In genomic region chr11:95556342-95557151, GRCh38 we compare ENCODE assay signal across 8 cellular contexts.
DNase-seq lines count a peak whose midpoint lies in the region; ATAC-seq and TF ChIP-seq lines count a peak whose summit lies in the region.

No MANE protein-coding gene starts in this region.

- no peak for TF ChIP-seq CTCF in BE2C (IDR thresholded peaks at IDR 0.05; ENCODE audit: low read depth, low read length)

- ATAC-seq in GM18861 (IDR thresholded peaks at IDR 0.05; ENCODE audit: unreplicated experiment) (peak; percentile 76), HG02571 (IDR thresholded peaks at IDR 0.05; ENCODE audit: unreplicated experiment) (peak; percentile 81)

- CTCF ChIA-PET in CD8-positive, alpha-beta memory T cell (lab: Charles Lee): interaction anchor here (1.2 to 1.3 kb wide), 2 partner anchors 11 to 149 kb away, joined by 3 read pairs; no protein-coding TSS in a partner anchor

- POLR2A ChIA-PET in CD8-positive, alpha-beta memory T cell (lab: Charles Lee): no interaction called here

- H3K9me3 Mint-ChIP-seq in CD8-positive, alpha-beta memory T cell: no peaks in the 10 kb centered on the region

- H3K4me3 ChIP-seq in SK-N-MC (peak overlapping the region; percentile 54), iPS-20b (ENCODE audit: low read length) (peak overlapping the region; percentile 5; the same call in 1 of the 2 replicates), BE2C (ENCODE audit: low read depth, low read length) (no peak overlapping the region)
- H3K4me3 ChIP-seq in CD8-positive, alpha-beta memory T cell (ENCODE audit: low read length): no peak overlapping the region

- peak overlapping the region; percentile 75; the same call in 1 of the 2 replicates for H3K27ac ChIP-seq in SK-N-MC
- H3K27ac ChIP-seq in iPS-20b (ENCODE audit: low read length): no peak overlapping the region
- H3K27ac ChIP-seq in CD8-positive, alpha-beta memory T cell (ENCODE audit: low read depth, low read length): no peak overlapping the region

- peaks cover 0 to 9% (median 0%) of the 10 kb centered on the region in 3 donors for H3K4me1 Mint-ChIP-seq in CD8-positive, alpha-beta memory T cell

- H3K36me3 Mint-ChIP-seq in CD8-positive, alpha-beta memory T cell: no peaks in the 10 kb centered on the region

- H3K27ac Mint-ChIP-seq in CD8-positive, alpha-beta memory T cell: no peak overlapping the region

- H3K27me3 ChIP-seq in iPS-20b (ENCODE audit: insufficient read depth, low read length) (no peaks in the 10 kb centered on the region), BE2C (no peaks in the 10 kb centered on the region)
- no peaks in the 10 kb centered on the region for H3K27me3 ChIP-seq in CD8-positive, alpha-beta memory T cell (ENCODE audit: insufficient read depth, low read length, poor library complexity, severe bottlenecking)

- H3K9me3 ChIP-seq in SK-N-MC (ENCODE audit: low read depth, low read length): no peaks in the 10 kb centered on the region
- no peaks in the 10 kb centered on the region for H3K9me3 ChIP-seq in iPS-20b (ENCODE audit: insufficient read depth, low read depth, low read length)
- no peaks in the 10 kb centered on the region for H3K9me3 ChIP-seq in CD8-positive, alpha-beta memory T cell (ENCODE audit: low read length)
- no peaks in the 10 kb centered on the region for H3K9me3 ChIP-seq in BE2C

- no peak overlapping the region for H3K4me3 Mint-ChIP-seq in CD8-positive, alpha-beta memory T cell

- peaks cover 0 to 3% of the 10 kb centered on the region in 2 donors for H3K27me3 Mint-ChIP-seq in CD8-positive, alpha-beta memory T cell

- DNase-seq in SK-N-MC (ENCODE audit: low read depth, low spot score) (peak; percentile 50), NCI-H1436 treated with DMSO at 0.1 percent for 48 hours (lab: John Stamatoyannopoulos, UW) (no peak), BE2C (no peak), globus pallidus (ENCODE audit: low spot score) (no peak)
- no peak for DNase-seq in CD8-positive, alpha-beta memory T cell

- H3K9ac ChIP-seq in SK-N-MC (ENCODE audit: insufficient read length) (no peak overlapping the region), iPS-20b (ENCODE audit: low read depth, low read length) (no peak overlapping the region)

- H3K36me3 ChIP-seq in SK-N-MC (ENCODE audit: insufficient read depth, low read length) (no peaks in the 10 kb centered on the region), iPS-20b (ENCODE audit: insufficient read depth, low read depth, low read length) (no peaks in the 10 kb centered on the region), BE2C (no peaks in the 10 kb centered on the region)
- H3K36me3 ChIP-seq in CD8-positive, alpha-beta memory T cell (ENCODE audit: insufficient read depth, low read length): no peaks in the 10 kb centered on the region

- H3K4me1 ChIP-seq in iPS-20b (ENCODE audit: insufficient read depth, low read length) (peaks cover 8% of the 10 kb centered on the region; the same call in 1 of the 2 replicates), BE2C (peaks cover 5% of the 10 kb centered on the region; the same call in 1 of the 2 replicates)
- no peaks in the 10 kb centered on the region for H3K4me1 ChIP-seq in CD8-positive, alpha-beta memory T cell (ENCODE audit: insufficient read depth, low read length)

Comparison
In these comparisons a context has a peak if more than half of its experiments do, and no peak if none do; other contexts are left out.
1. H3K4me3 ChIP-seq: peak in SK-N-MC (single experiment) and iPS-20b (single experiment); none in CD8-positive, alpha-beta memory T cell (single experiment) and BE2C (single experiment).